In genomic region chr11:93570759-93571413, GRCh38 we compare ENCODE assay signal across 1 cellular context.
A peak's percentile ranks its signal among the peaks of the same experiment; 100 is the strongest.
TF ChIP-seq lines count a peak whose summit lies in the region.

No MANE protein-coding gene starts in this region.

TF ChIP-seq in HepG2, 621 proteins besides CTCF, POLR2A, EP300 and RAD21 (continued from another document and continues in another):
- TF ChIP-seq HIC2 (CRISPR knock-in tag; IDR thresholded peaks at IDR 0.05; ENCODE audit: low read depth): no peak
- no peak for TF ChIP-seq ZNF792 (CRISPR knock-in tag; IDR thresholded peaks at IDR 0.05)
- TF ChIP-seq HMG20B (CRISPR knock-in tag; conservative IDR thresholded peaks at IDR 0.05): no peak
- no peak for TF ChIP-seq PREB (CRISPR knock-in tag; IDR thresholded peaks at IDR 0.05)
- TF ChIP-seq CHD4 (IDR thresholded peaks at IDR 0.05; ENCODE audit: borderline replicate concordance, low read length): no peak
- no peak for TF ChIP-seq KLF13 (CRISPR knock-in tag; IDR thresholded peaks at IDR 0.05)
- no peak for TF ChIP-seq SETDB1 (CRISPR knock-in tag; IDR thresholded peaks at IDR 0.05; ENCODE audit: borderline replicate concordance)
- TF ChIP-seq ZNF160 (CRISPR knock-in tag; IDR thresholded peaks at IDR 0.05): no peak
- peak; percentile 50; the same call in 1 of the 2 replicates for TF ChIP-seq HMGXB3 (CRISPR knock-in tag; IDR thresholded peaks at IDR 0.05; ENCODE audit: borderline replicate concordance)
- peak; percentile 48; the same call in 1 of the 2 replicates for TF ChIP-seq ZNF557 (CRISPR knock-in tag; IDR thresholded peaks at IDR 0.05)
- no peak; the same call in 1 of the 2 replicates for TF ChIP-seq REPIN1 (CRISPR knock-in tag; IDR thresholded peaks at IDR 0.05; ENCODE audit: borderline replicate concordance, low read depth)
- TF ChIP-seq THAP9 (CRISPR knock-in tag; IDR thresholded peaks at IDR 0.05; ENCODE audit: borderline replicate concordance): no peak
- TF ChIP-seq IRF1 (CRISPR knock-in tag; IDR thresholded peaks at IDR 0.05; ENCODE audit: low read depth): no peak
- TF ChIP-seq, protein P1, sequence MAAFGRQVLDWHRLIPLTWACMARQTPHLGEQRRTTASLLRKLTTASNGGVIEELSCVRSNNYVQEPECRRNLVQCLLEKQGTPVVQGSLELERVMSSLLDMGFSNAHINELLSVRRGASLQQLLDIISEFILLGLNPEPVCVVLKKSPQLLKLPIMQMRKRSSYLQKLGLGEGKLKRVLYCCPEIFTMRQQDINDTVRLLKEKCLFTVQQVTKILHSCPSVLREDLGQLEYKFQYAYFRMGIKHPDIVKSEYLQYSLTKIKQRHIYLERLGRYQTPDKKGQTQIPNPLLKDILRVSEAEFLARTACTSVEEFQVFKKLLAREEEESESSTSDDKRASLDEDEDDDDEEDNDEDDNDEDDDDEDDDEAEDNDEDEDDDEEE (CRISPR knock-in tag; IDR thresholded peaks at IDR 0.05): no peak
- TF ChIP-seq, protein P2, sequence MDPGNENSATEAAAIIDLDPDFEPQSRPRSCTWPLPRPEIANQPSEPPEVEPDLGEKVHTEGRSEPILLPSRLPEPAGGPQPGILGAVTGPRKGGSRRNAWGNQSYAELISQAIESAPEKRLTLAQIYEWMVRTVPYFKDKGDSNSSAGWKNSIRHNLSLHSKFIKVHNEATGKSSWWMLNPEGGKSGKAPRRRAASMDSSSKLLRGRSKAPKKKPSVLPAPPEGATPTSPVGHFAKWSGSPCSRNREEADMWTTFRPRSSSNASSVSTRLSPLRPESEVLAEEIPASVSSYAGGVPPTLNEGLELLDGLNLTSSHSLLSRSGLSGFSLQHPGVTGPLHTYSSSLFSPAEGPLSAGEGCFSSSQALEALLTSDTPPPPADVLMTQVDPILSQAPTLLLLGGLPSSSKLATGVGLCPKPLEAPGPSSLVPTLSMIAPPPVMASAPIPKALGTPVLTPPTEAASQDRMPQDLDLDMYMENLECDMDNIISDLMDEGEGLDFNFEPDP (CRISPR knock-in tag; conservative IDR thresholded peaks at IDR 0.05): no peak
- TF ChIP-seq, protein P3, sequence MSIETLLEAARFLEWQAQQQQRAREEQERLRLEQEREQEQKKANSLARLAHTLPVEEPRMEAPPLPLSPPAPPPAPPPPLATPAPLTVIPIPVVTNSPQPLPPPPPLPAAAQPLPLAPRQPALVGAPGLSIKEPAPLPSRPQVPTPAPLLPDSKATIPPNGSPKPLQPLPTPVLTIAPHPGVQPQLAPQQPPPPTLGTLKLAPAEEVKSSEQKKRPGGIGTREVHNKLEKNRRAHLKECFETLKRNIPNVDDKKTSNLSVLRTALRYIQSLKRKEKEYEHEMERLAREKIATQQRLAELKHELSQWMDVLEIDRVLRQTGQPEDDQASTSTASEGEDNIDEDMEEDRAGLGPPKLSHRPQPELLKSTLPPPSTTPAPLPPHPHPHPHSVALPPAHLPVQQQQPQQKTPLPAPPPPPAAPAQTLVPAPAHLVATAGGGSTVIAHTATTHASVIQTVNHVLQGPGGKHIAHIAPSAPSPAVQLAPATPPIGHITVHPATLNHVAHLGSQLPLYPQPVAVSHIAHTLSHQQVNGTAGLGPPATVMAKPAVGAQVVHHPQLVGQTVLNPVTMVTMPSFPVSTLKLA (IDR thresholded peaks at IDR 0.05): no peak
- TF ChIP-seq, protein P4, sequence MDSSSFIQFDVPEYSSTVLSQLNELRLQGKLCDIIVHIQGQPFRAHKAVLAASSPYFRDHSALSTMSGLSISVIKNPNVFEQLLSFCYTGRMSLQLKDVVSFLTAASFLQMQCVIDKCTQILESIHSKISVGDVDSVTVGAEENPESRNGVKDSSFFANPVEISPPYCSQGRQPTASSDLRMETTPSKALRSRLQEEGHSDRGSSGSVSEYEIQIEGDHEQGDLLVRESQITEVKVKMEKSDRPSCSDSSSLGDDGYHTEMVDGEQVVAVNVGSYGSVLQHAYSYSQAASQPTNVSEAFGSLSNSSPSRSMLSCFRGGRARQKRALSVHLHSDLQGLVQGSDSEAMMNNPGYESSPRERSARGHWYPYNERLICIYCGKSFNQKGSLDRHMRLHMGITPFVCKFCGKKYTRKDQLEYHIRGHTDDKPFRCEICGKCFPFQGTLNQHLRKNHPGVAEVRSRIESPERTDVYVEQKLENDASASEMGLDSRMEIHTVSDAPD (CRISPR knock-in tag; IDR thresholded peaks at IDR 0.05): no peak
- no peak for TF ChIP-seq ZNF672 (CRISPR knock-in tag; IDR thresholded peaks at IDR 0.05)
- no peak for TF ChIP-seq SMAD1 (CRISPR knock-in tag; IDR thresholded peaks at IDR 0.05; ENCODE audit: borderline replicate concordance, low read depth)
- TF ChIP-seq ZNF3 (CRISPR knock-in tag; IDR thresholded peaks at IDR 0.05): no peak
- TF ChIP-seq ZNF790 (CRISPR knock-in tag; IDR thresholded peaks at IDR 0.05; ENCODE audit: borderline replicate concordance): no peak
- no peak for TF ChIP-seq MAF1 (CRISPR knock-in tag; IDR thresholded peaks at IDR 0.05; ENCODE audit: borderline replicate concordance)
- no peak for TF ChIP-seq NFE2 (CRISPR knock-in tag; IDR thresholded peaks at IDR 0.05)
- TF ChIP-seq NFE2L1 (CRISPR knock-in tag; IDR thresholded peaks at IDR 0.05; ENCODE audit: borderline replicate concordance): no peak
- no peak for TF ChIP-seq FOXK2 (IDR thresholded peaks at IDR 0.05)
- TF ChIP-seq SATB2 (CRISPR knock-in tag; IDR thresholded peaks at IDR 0.05): no peak
- no peak for TF ChIP-seq ZNF101 (CRISPR knock-in tag; IDR thresholded peaks at IDR 0.05; ENCODE audit: borderline replicate concordance, low read depth)
- TF ChIP-seq MTF2 (CRISPR knock-in tag; IDR thresholded peaks at IDR 0.05; ENCODE audit: borderline replicate concordance): no peak
- TF ChIP-seq FOXA1 (IDR thresholded peaks at IDR 0.05): no peak
- peak; percentile 23; the same call in 1 of the 2 replicates for TF ChIP-seq FOXA1 (CRISPR knock-in tag; IDR thresholded peaks at IDR 0.05)
- no peak; the same call in 1 of the 2 replicates for TF ChIP-seq KMT2A (CRISPR knock-in tag; IDR thresholded peaks at IDR 0.05)
- TF ChIP-seq IRX3 (CRISPR knock-in tag; IDR thresholded peaks at IDR 0.05; ENCODE audit: borderline replicate concordance, low read depth): no peak
- no peak for TF ChIP-seq ZNF224 (CRISPR knock-in tag; IDR thresholded peaks at IDR 0.05)
- peak; percentile 71 for TF ChIP-seq RXRB (CRISPR knock-in tag; IDR thresholded peaks at IDR 0.05; ENCODE audit: borderline replicate concordance)
- no peak for TF ChIP-seq ZNF558 (CRISPR knock-in tag; IDR thresholded peaks at IDR 0.05; ENCODE audit: borderline replicate concordance)
- no peak for TF ChIP-seq SSRP1 (CRISPR knock-in tag; IDR thresholded peaks at IDR 0.05)
- TF ChIP-seq NFE2L2 (IDR thresholded peaks at IDR 0.05; ENCODE audit: low read length): no peak
- no peak for TF ChIP-seq ZNF670 (CRISPR knock-in tag; IDR thresholded peaks at IDR 0.05; ENCODE audit: borderline replicate concordance)
- no peak; the same call in 1 of the 2 replicates for TF ChIP-seq SMC3 (IDR thresholded peaks at IDR 0.05; ENCODE audit: low read length)
- TF ChIP-seq TCF7 (IDR thresholded peaks at IDR 0.05; ENCODE audit: low read depth): no peak
- TF ChIP-seq ARID3A (IDR thresholded peaks at IDR 0.05; ENCODE audit: low read depth, low read length): peak; percentile 86; the same call in 1 of the 2 replicates
- TF ChIP-seq, protein P5, sequence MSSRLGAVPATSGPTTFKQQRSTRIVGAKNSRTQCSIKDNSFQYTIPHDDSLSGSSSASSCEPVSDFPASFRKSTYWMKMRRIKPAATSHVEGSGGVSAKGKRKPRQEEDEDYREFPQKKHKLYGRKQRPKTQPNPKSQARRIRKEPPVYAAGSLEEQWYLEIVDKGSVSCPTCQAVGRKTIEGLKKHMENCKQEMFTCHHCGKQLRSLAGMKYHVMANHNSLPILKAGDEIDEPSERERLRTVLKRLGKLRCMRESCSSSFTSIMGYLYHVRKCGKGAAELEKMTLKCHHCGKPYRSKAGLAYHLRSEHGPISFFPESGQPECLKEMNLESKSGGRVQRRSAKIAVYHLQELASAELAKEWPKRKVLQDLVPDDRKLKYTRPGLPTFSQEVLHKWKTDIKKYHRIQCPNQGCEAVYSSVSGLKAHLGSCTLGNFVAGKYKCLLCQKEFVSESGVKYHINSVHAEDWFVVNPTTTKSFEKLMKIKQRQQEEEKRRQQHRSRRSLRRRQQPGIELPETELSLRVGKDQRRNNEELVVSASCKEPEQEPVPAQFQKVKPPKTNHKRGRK (CRISPR knock-in tag; IDR thresholded peaks at IDR 0.05): no peak
